Comparison of ENCODE assay signal across 12 cellular contexts in genomic region chr12:131986361-131986760, GRCh38.
"Had no signal": no experiment of that assay in that cellular context is flagged by ENCODE, and none has a peak within 500 bp of the region (broad histone marks: within the 10 kb centered on the region; RNA-seq: fewer than 3 reads in every experiment).

No MANE protein-coding gene starts in this region.

- H3K4me1 ChIP-seq: colonic mucosa, tibial artery, vagina had no signal

- H3K27ac ChIP-seq: colonic mucosa, heart right ventricle, ovary, tibial artery, vagina had no signal

- H3K4me3 Mint-ChIP-seq: natural killer cell treated with Interleukin-12 subunit alpha and Interleukin-12 subunit beta and Interleukin-15 and Interleukin-18, amount 100 ng/mL, for 72 hours had no signal

- H3K36me3 ChIP-seq: ovary had no signal

- H3K4me3 ChIP-seq: colonic mucosa, heart right ventricle, left lung, ovary, tibial artery, vagina had no signal

- H3K27me3 ChIP-seq: colonic mucosa, heart right ventricle, left lung, ovary, tibial artery, vagina had no signal

- DNase-seq: activated CD4-positive, alpha-beta T cell treated with anti-CD3 and anti-CD28 coated beads, Interleukin-2, amount 50 U/mL, for 4 hours; activated naive CD4-positive, alpha-beta T cell treated with Interleukin-2 at 50 U/mL for 16 hours; caudate nucleus; colonic mucosa; foreskin melanocyte; heart right ventricle; left lung; ovary; stimulated activated CD4-positive, alpha-beta T cell treated with anti-CD3 and anti-CD28 coated beads, Interleukin-4, amount 100 ng/mL, for 4 hours; tibial artery had no signal

- H3K9me3 Mint-ChIP-seq: natural killer cell treated with Interleukin-12 subunit alpha and Interleukin-12 subunit beta and Interleukin-15 and Interleukin-18, amount 100 ng/mL, for 72 hours had no signal

- H3K9me3 ChIP-seq: colonic mucosa, heart right ventricle, left lung, ovary, tibial artery, vagina had no signal

- H3K27me3 Mint-ChIP-seq: natural killer cell treated with Interleukin-12 subunit alpha and Interleukin-12 subunit beta and Interleukin-15 and Interleukin-18, amount 100 ng/mL, for 72 hours had no signal
